In the genomic region with DNA sequence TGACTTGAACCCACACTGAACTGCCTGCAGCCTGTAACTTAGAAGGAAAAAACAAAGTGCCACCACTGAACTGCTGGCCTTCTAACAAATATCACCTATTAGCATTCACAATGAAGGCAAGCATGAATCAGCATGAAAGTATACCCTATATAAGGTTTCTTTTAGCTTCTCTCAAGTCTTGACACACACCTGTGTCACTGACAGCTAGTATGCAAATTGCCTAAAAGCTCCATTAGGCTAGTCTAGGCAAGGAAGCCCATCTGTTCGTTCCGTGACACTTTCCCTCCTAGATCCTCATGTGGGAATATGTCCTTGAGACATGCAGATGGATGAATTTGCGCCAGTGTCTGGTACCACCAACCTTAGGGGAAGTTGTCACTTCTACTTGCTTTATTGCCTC, we compare ENCODE assay signal across 21 cellular contexts.
A peak's percentile ranks its signal among the peaks of the same experiment; 100 is the strongest.
DNase-seq lines count a peak whose midpoint lies in the region; ATAC-seq, FAIRE-seq and TF ChIP-seq lines count a peak whose summit lies in the region.
"Had no signal": no experiment of that assay in that cellular context is flagged by ENCODE, and none has a peak within 500 bp of the region (broad histone marks: within the 10 kb centered on the region; RNA-seq: fewer than 3 reads in every experiment).

No MANE protein-coding gene starts in this region.

- 93% methylated on average over 3 of the region's 3 CpGs for WGBS in SK-N-SH (ENCODE audit: low lambda C conversion rate)

- CTCF ChIA-PET in SK-N-SH (lab: Yijun Ruan, JAX): interaction anchor here (0.9 to 2.3 kb wide), 4 partner anchors 11 to 494 kb away, joined by 3 to 8 read pairs (median 4); no protein-coding TSS in a partner anchor

- TF ChIP-seq EP300 in SK-N-SH (IDR thresholded peaks at IDR 0.05; ENCODE audit: borderline replicate concordance in 1 of 2, low read depth in 1 of 2, low read length in 1 of 2): no peak

- H3K27me3 ChIP-seq in BLaER1 treated with 17β-estradiol and CSF1 and Interleukin-3, amounts not matched to agents 10 nM and 100 nM: no peaks in the 10 kb centered on the region
- no peaks in the 10 kb centered on the region for H3K27me3 ChIP-seq in bronchial epithelial cell (ENCODE audit: control insufficient read depth, insufficient read depth, low read length)
- no peaks in the 10 kb centered on the region for H3K27me3 ChIP-seq in SK-N-SH (ENCODE audit: insufficient read depth)
- H3K27me3 ChIP-seq: right lobe of liver had no signal

- no peak overlapping the region for H3K27ac Mint-ChIP-seq in CD14-positive monocyte
- H3K27ac Mint-ChIP-seq: activated CD4-positive, alpha-beta T cell treated with anti-CD3 and anti-CD28 coated beads, Interleukin-2, amount 10 ng/mL, durations not matched to agents 7 days and 5 days; CD4-positive, CD25-positive, alpha-beta regulatory T cell; effector memory CD8-positive, alpha-beta T cell; naive thymus-derived CD8-positive, alpha-beta T cell had no signal

- no peak overlapping the region for H3K9ac ChIP-seq in BLaER1 treated with 17β-estradiol and CSF1 and Interleukin-3, amounts not matched to agents 10 nM and 100 nM
- H3K9ac ChIP-seq in SK-N-SH: no peak overlapping the region

- POLR2A ChIA-PET in SK-N-SH (lab: Yijun Ruan, JAX): no interaction called here

- H3K9me3 Mint-ChIP-seq in CD14-positive monocyte: peaks cover 0 to 3% (median 0%) of the 10 kb centered on the region in 7 donors
- H3K9me3 Mint-ChIP-seq: activated CD4-positive, alpha-beta T cell treated with anti-CD3 and anti-CD28 coated beads, Interleukin-2, amount 10 ng/mL, durations not matched to agents 7 days and 5 days; naive thymus-derived CD8-positive, alpha-beta T cell had no signal

- no peaks in the 10 kb centered on the region for H3K36me3 ChIP-seq in BLaER1 treated with 17β-estradiol and CSF1 and Interleukin-3, amounts not matched to agents 10 nM and 100 nM
- H3K36me3 ChIP-seq in bronchial epithelial cell (ENCODE audit: control insufficient read depth, insufficient read depth, low read length) (no peaks in the 10 kb centered on the region), SK-N-SH (replicated peaks in 1 of 2; ENCODE audit: control insufficient read depth in 1 of 2, insufficient read depth in 2 of 2, low read length in 1 of 2) (peaks cover 11 to 19% of the 10 kb centered on the region in 2 experiments)
- H3K36me3 ChIP-seq: HAP-1, right lobe of liver had no signal

- H3K4me1 ChIP-seq in BLaER1 treated with 17β-estradiol and CSF1 and Interleukin-3, amounts not matched to agents 10 nM and 100 nM: peaks cover 0 to 36% (median 22%) of the 10 kb centered on the region in 10 experiments; a peak in 10 of 20 replicates
- H3K4me1 ChIP-seq in SK-N-SH (ENCODE audit: control insufficient read depth in 1 of 2, insufficient read depth in 2 of 2, low read depth in 1 of 2, low read length in 1 of 2): peaks cover 21 to 47% of the 10 kb centered on the region in 2 experiments; a peak in 3 of 4 replicates
- H3K4me1 ChIP-seq: right lobe of liver had no signal

- no peak for TF ChIP-seq RAD21 in SK-N-SH (IDR thresholded peaks at IDR 0.05; ENCODE audit: low read length)

- no peak overlapping the region for H2AFZ ChIP-seq in SK-N-SH (ENCODE audit: low read depth)

- H3F3A ChIP-seq in SK-N-SH (replicated peaks; ENCODE audit: insufficient read depth): peaks cover 2% of the 10 kb centered on the region

- peak; percentile 85 to 96 for DNase-seq in NCI-H524 (lab: John Stamatoyannopoulos, UW)
- peak; percentile 85 for DNase-seq in bronchial epithelial cell (ENCODE audit: low read depth)
- DNase-seq in stimulated activated naive CD4-positive, alpha-beta T cell (lab: John Stamatoyannopoulos, UW): no peak
- DNase-seq in CD14-positive monocyte (ENCODE audit: low spot score): no peak
- no peak for DNase-seq in SK-N-SH
- no peak for DNase-seq in NCI-H1436 treated with DMSO at 0.1 percent for 48 hours (lab: John Stamatoyannopoulos, UW)
- DNase-seq: activated CD4-positive, alpha-beta T cell treated with anti-CD3 and anti-CD28 coated beads, Interleukin-2, amount 10 ng/mL, durations not matched to agents 7 days and 5 days; activated effector memory CD4-positive, alpha-beta T cell treated with Interleukin-2 at 50 U/mL for 16 hours; CD4-positive, CD25-positive, alpha-beta regulatory T cell; effector memory CD8-positive, alpha-beta T cell; GF-D8; left cardiac atrium; naive thymus-derived CD8-positive, alpha-beta T cell; NCI-H1436; right lobe of liver; stimulated activated CD4-positive, alpha-beta T cell treated with anti-CD3 and anti-CD28 coated beads, Interleukin-15, amount 100 ng/mL, for 24 hours; substantia nigra had no signal

- intact Hi-C loops in CD14-positive monocyte (cut with micrococcal nuclease): no loop called here

- H3K27ac ChIP-seq in BLaER1 treated with 17β-estradiol and CSF1 and Interleukin-3, amounts not matched to agents 10 nM and 100 nM: no peak overlapping the region
- H3K27ac ChIP-seq in SK-N-SH (ENCODE audit: low read depth in 2 of 2, low read length in 1 of 2): peak overlapping the region in 1 of 2 experiments; percentile 78; a peak in 2 of 4 replicates
- H3K27ac ChIP-seq: right lobe of liver had no signal

- no peaks in the 10 kb centered on the region for H3K9me3 ChIP-seq in BLaER1 treated with 17β-estradiol and CSF1 and Interleukin-3, amounts not matched to agents 10 nM and 100 nM (replicated peaks in 1 of 11)
- no peaks in the 10 kb centered on the region for H3K9me3 ChIP-seq in SK-N-SH
- H3K9me3 ChIP-seq: HAP-1, right lobe of liver had no signal

- no peak for FAIRE-seq in bronchial epithelial cell (lab: Jason Lieb, UNC)
- FAIRE-seq: GM12891 had no signal

- H3K4me3 ChIP-seq in BLaER1 treated with 17β-estradiol and CSF1 and Interleukin-3, amounts not matched to agents 10 nM and 100 nM: no peak overlapping the region
- H3K4me3 ChIP-seq in bronchial epithelial cell (ENCODE audit: low read depth, low read length) (no peak overlapping the region), SK-N-SH (ENCODE audit: low read depth in 2 of 2, low read length in 1 of 2) (no peak overlapping the region)
- H3K4me3 ChIP-seq: HAP-1, right lobe of liver had no signal

- TF ChIP-seq CTCF in bronchial epithelial cell (IDR thresholded peaks at IDR 0.05; ENCODE audit: insufficient read depth, low read length, severe bottlenecking) (no peak), CD14-positive monocyte (IDR thresholded peaks at IDR 0.05) (no peak), SK-N-SH (IDR thresholded peaks at IDR 0.05) (no peak)

- peaks cover 61% of the 10 kb centered on the region for H3K79me2 ChIP-seq in SK-N-SH (ENCODE audit: insufficient read depth)

- no peak overlapping the region for H3K4me3 Mint-ChIP-seq in CD14-positive monocyte
- H3K4me3 Mint-ChIP-seq: activated CD4-positive, alpha-beta T cell treated with anti-CD3 and anti-CD28 coated beads, Interleukin-2, amount 10 ng/mL, durations not matched to agents 7 days and 5 days; effector memory CD8-positive, alpha-beta T cell; naive thymus-derived CD8-positive, alpha-beta T cell had no signal

- no peaks in the 10 kb centered on the region for H3K4me1 Mint-ChIP-seq in CD14-positive monocyte
- H3K4me1 Mint-ChIP-seq: activated CD4-positive, alpha-beta T cell treated with anti-CD3 and anti-CD28 coated beads, Interleukin-2, amount 10 ng/mL, durations not matched to agents 7 days and 5 days had no signal

- peak overlapping the region in 7 of 11 experiments; percentile 24 to 56 (median 35); a peak in 10 of 22 replicates for H3K4me2 ChIP-seq in BLaER1 treated with 17β-estradiol and CSF1 and Interleukin-3, amounts not matched to agents 10 nM and 100 nM
- H3K4me2 ChIP-seq in SK-N-SH: no peak overlapping the region

- no peaks in the 10 kb centered on the region for H3K27me3 Mint-ChIP-seq in CD14-positive monocyte (ENCODE audit: low read depth in 3 of 3)
- H3K27me3 Mint-ChIP-seq: activated CD4-positive, alpha-beta T cell treated with anti-CD3 and anti-CD28 coated beads, Interleukin-2, amount 10 ng/mL, durations not matched to agents 7 days and 5 days; CD4-positive, CD25-positive, alpha-beta regulatory T cell; effector memory CD8-positive, alpha-beta T cell had no signal

- peak; percentile 54 for ATAC-seq in GM18520 (IDR thresholded peaks at IDR 0.05; ENCODE audit: unreplicated experiment)
- ATAC-seq: effector memory CD8-positive, alpha-beta T cell; naive thymus-derived CD8-positive, alpha-beta T cell; right lobe of liver had no signal

- no peaks in the 10 kb centered on the region for H4K20me1 ChIP-seq in BLaER1 treated with 17β-estradiol and CSF1 and Interleukin-3, amounts not matched to agents 10 nM and 100 nM
- H4K20me1 ChIP-seq in SK-N-SH (ENCODE audit: insufficient read depth): no peaks in the 10 kb centered on the region

- H3K36me3 Mint-ChIP-seq in CD14-positive monocyte: no peaks in the 10 kb centered on the region
- H3K36me3 Mint-ChIP-seq: naive thymus-derived CD8-positive, alpha-beta T cell had no signal

- H3K9me2 ChIP-seq in SK-N-SH: no peaks in the 10 kb centered on the region

TF ChIP-seq in SK-N-SH, 30 proteins besides CTCF, POLR2A, EP300 and RAD21:
- TF ChIP-seq, protein P1, sequence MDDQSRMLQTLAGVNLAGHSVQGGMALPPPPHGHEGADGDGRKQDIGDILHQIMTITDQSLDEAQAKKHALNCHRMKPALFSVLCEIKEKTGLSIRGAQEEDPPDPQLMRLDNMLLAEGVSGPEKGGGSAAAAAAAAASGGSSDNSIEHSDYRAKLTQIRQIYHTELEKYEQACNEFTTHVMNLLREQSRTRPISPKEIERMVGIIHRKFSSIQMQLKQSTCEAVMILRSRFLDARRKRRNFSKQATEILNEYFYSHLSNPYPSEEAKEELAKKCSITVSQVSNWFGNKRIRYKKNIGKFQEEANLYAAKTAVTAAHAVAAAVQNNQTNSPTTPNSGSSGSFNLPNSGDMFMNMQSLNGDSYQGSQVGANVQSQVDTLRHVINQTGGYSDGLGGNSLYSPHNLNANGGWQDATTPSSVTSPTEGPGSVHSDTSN (IDR thresholded peaks at IDR 0.05): no peak
- no peak for TF ChIP-seq TEAD4 (IDR thresholded peaks at IDR 0.05; ENCODE audit: borderline replicate concordance, insufficient read depth)
- TF ChIP-seq SIN3A (IDR thresholded peaks at IDR 0.05; ENCODE audit: borderline replicate concordance, low read depth, low read length): no peak
- no peak for TF ChIP-seq FOXM1 (IDR thresholded peaks at IDR 0.05; ENCODE audit: low read depth)
- no peak for TF ChIP-seq RFX5 (IDR thresholded peaks at IDR 0.05; ENCODE audit: low read length)

Comparison
In these comparisons a context has a peak if more than half of its experiments do, and no peak if none do; other contexts are left out.
1. DNase-seq: peak in NCI-H524 (2 of 2) and bronchial epithelial cell (single experiment); none in stimulated activated naive CD4-positive, alpha-beta T cell (0 of 6), CD14-positive monocyte (single experiment), SK-N-SH (single experiment) and NCI-H1436 treated with DMSO at 0.1 percent for 48 hours (single experiment).